In genomic region chr11:27012254-27012921, GRCh38 we compare ENCODE assay signal across 11 cellular contexts. TPM values are rescaled to one million over a fixed set of nuclear protein-coding genes. Genes with fewer than 3 reads are reported as not detected.
DNase-seq lines count a peak whose midpoint lies in the region; ATAC-seq and TF ChIP-seq lines count a peak whose summit lies in the region.
"Had no signal": no experiment of that assay in that cellular context is flagged by ENCODE, and none has a peak within 500 bp of the region (broad histone marks: within the 10 kb centered on the region; RNA-seq: fewer than 3 reads in every experiment).

No MANE protein-coding gene starts in this region.

- TF ChIP-seq CTCF in BE2C (IDR thresholded peaks at IDR 0.05; ENCODE audit: low read depth, low read length) (no peak), GM20000 (IDR thresholded peaks at IDR 0.05; ENCODE audit: extremely low read depth, missing control alignments) (no peak), nephron progenitor cell (IDR thresholded peaks at IDR 0.05) (no peak)

- H3K4me1 Mint-ChIP-seq in nephron progenitor cell = peaks cover 25% of the 10 kb centered on the region
- H3K4me1 Mint-ChIP-seq: activated naive CD4-positive, alpha-beta T cell treated with anti-CD3 and anti-CD28 coated beads, Interleukin-2, amount 10 ng/mL, durations not matched to agents 7 days and 5 days had no signal

- peak overlapping the region; percentile 31 for H2AFZ ChIP-seq in neuron (ENCODE audit: low read depth, low read length)

- no peaks in the 10 kb centered on the region for H3K9me3 Mint-ChIP-seq in nephron progenitor cell
- H3K9me3 Mint-ChIP-seq: activated naive CD4-positive, alpha-beta T cell treated with anti-CD3 and anti-CD28 coated beads, Interleukin-2, amount 10 ng/mL, durations not matched to agents 7 days and 5 days; T-helper 1 cell treated with Interleukin-12 subunit alpha and Interleukin-12 subunit beta and Interleukin-4 antibody, amounts not matched to agents 30 μg/mL and 1 μg/mL, for 36 hours had no signal

- no peaks in the 10 kb centered on the region for H3K27me3 ChIP-seq in BE2C
- no peaks in the 10 kb centered on the region for H3K27me3 ChIP-seq in neuron (ENCODE audit: insufficient read depth, low read length)

- H3K4me1 ChIP-seq in BE2C (peaks cover 15% of the 10 kb centered on the region), neuron (ENCODE audit: insufficient read depth, low read length) (peaks cover 29% of the 10 kb centered on the region)

- peak overlapping the region; percentile 23 for H3K4me3 ChIP-seq in BE2C (ENCODE audit: low read depth, low read length)
- H3K4me3 ChIP-seq in neuron (ENCODE audit: low read length) = no peak overlapping the region

- H3K9me3 ChIP-seq in BE2C (no peaks in the 10 kb centered on the region), neuron (ENCODE audit: low read length) (peaks cover 2% of the 10 kb centered on the region)

- no peaks in the 10 kb centered on the region for H3K27me3 Mint-ChIP-seq in nephron progenitor cell (ENCODE audit: low read depth, poor library complexity)
- H3K27me3 Mint-ChIP-seq: activated naive CD4-positive, alpha-beta T cell treated with anti-CD3 and anti-CD28 coated beads, Interleukin-2, amount 10 ng/mL, durations not matched to agents 7 days and 5 days had no signal

- H3K4me3 Mint-ChIP-seq in nephron progenitor cell = no peak overlapping the region
- H3K4me3 Mint-ChIP-seq: activated naive CD4-positive, alpha-beta T cell treated with anti-CD3 and anti-CD28 coated beads, Interleukin-2, amount 10 ng/mL, durations not matched to agents 7 days and 5 days; T-helper 1 cell treated with Interleukin-12 subunit alpha and Interleukin-12 subunit beta and Interleukin-4 antibody, amounts not matched to agents 30 μg/mL and 1 μg/mL, for 36 hours had no signal

- peak overlapping the region; percentile 58 for H3K27ac ChIP-seq in cingulate gyrus (ENCODE audit: low read depth, low read length)

- no peaks in the 10 kb centered on the region for H3K36me3 Mint-ChIP-seq in nephron progenitor cell (ENCODE audit: low read depth)
- H3K36me3 Mint-ChIP-seq: activated naive CD4-positive, alpha-beta T cell treated with anti-CD3 and anti-CD28 coated beads, Interleukin-2, amount 10 ng/mL, durations not matched to agents 7 days and 5 days had no signal

- peak; percentile 44 for DNase-seq in BE2C
- peak; percentile 6 for DNase-seq in M059J (ENCODE audit: low read depth)
- no peak for DNase-seq in GM20000 (ENCODE audit: low spot score)
- no peak for DNase-seq in nephron progenitor cell
- DNase-seq in AML-193 (lab: John Stamatoyannopoulos, UW) = no peak
- DNase-seq: activated naive CD4-positive, alpha-beta T cell treated with anti-CD3 and anti-CD28 coated beads, Interleukin-2, amount 10 ng/mL, durations not matched to agents 7 days and 5 days; stimulated activated CD4-positive, alpha-beta T cell treated with anti-CD3 and anti-CD28 coated beads, Interleukin-2, amount 100 ng/mL, for 24 hours had no signal

- no peaks in the 10 kb centered on the region for H3K36me3 ChIP-seq in BE2C
- no peaks in the 10 kb centered on the region for H3K36me3 ChIP-seq in neuron (ENCODE audit: insufficient read depth, low read length)

- no peak for ATAC-seq in GM18502 (IDR thresholded peaks at IDR 0.05; ENCODE audit: poor library complexity, unreplicated experiment)

- H3K27ac Mint-ChIP-seq in nephron progenitor cell = no peak overlapping the region
- H3K27ac Mint-ChIP-seq: T-helper 1 cell treated with Interleukin-12 subunit alpha and Interleukin-12 subunit beta and Interleukin-4 antibody, amounts not matched to agents 30 μg/mL and 1 μg/mL, for 36 hours had no signal

RNA-seq across cellular contexts. Expression of gene FIBIN, which starts 18.5 kb away (rescaled TPM):
- polyA plus RNA-seq in BE2C (2012; ENCODE audit: insufficient read depth, insufficient read length, low read depth) = 4.2 TPM
- total RNA-seq in M059J (2014; rRNA removed; shearing (Covaris generic)) = 0.05 TPM in 1 of 2 replicates, not detected in the other

RNA-seq across cellular contexts. Expression of gene BBOX1, which starts 28.2 kb away (rescaled TPM):
- not detected for polyA plus RNA-seq in BE2C (2012; ENCODE audit: insufficient read depth, insufficient read length, low read depth)
- not detected in 2 replicates for total RNA-seq in M059J (2014; rRNA removed; shearing (Covaris generic))

Comparison
In these comparisons a context has a peak if more than half of its experiments do, and no peak if none do; other contexts are left out.
1. DNase-seq: peak in BE2C (single experiment) and M059J (single experiment); none in GM20000 (single experiment), nephron progenitor cell (single experiment) and AML-193 (0 of 2).